8 cellular contexts compared by ENCODE assay signal in genomic region chr18:36066731-36067117, GRCh38. TPM values are rescaled to one million over a fixed set of nuclear protein-coding genes. Genes with fewer than 3 reads are reported as not detected.
A peak's percentile ranks its signal among the peaks of the same experiment; 100 is the strongest.
DNase-seq lines count a peak whose midpoint lies in the region; ATAC-seq and TF ChIP-seq lines count a peak whose summit lies in the region.

No MANE protein-coding gene starts in this region.

- peak; percentile 7 for DNase-seq in A172 (ENCODE audit: low spot score)
- DNase-seq in adrenal gland: no peak
- no peak for DNase-seq in kidney epithelial cell (ENCODE audit: low read depth)
- no peak for DNase-seq in HCEC 1CT

- no peak for TF ChIP-seq POLR2A in adrenal gland (IDR thresholded peaks at IDR 0.05)

- H3K9ac ChIP-seq in HUES6 (ENCODE audit: low read length): peak overlapping the region; percentile 98

- WGBS in adrenal gland, 4 donors: 0 to 2% (median 0%) methylated on average over 6 of the region's 6 CpGs
- 0% methylated on average over 6 of the region's 6 CpGs for WGBS in thymus

- H3K27me3 ChIP-seq in HUES6 (ENCODE audit: control insufficient read depth, insufficient read depth, low read length): no peaks in the 10 kb centered on the region
- H3K27me3 ChIP-seq in adrenal gland: no peaks in the 10 kb centered on the region
- H3K27me3 ChIP-seq in kidney epithelial cell (ENCODE audit: control insufficient read depth, insufficient read depth, low read length): no peaks in the 10 kb centered on the region
- no peaks in the 10 kb centered on the region for H3K27me3 ChIP-seq in thymus (ENCODE audit: control insufficient read depth, insufficient read depth)

- H3K27ac ChIP-seq in HUES6 (ENCODE audit: low read depth, low read length): peak overlapping the region; percentile 81
- H3K27ac ChIP-seq in adrenal gland: peak overlapping the region; percentile 85 to 100 (median 91)
- peak overlapping the region; percentile 88 for H3K27ac ChIP-seq in thymus (ENCODE audit: low read depth)

- H3K4me3 ChIP-seq in HUES6 (ENCODE audit: low read depth, low read length) (peak overlapping the region; percentile 100), adrenal gland (peak overlapping the region; percentile 39 to 96 (median 83)), kidney epithelial cell (ENCODE audit: low read depth, low read length) (peak overlapping the region; percentile 86), thymus (ENCODE audit: low read length) (peak overlapping the region; percentile 78)

- peak; percentile 6 for ATAC-seq in GM18511 (IDR thresholded peaks at IDR 0.05; ENCODE audit: unreplicated experiment)
- no peak for ATAC-seq in GM21360 (IDR thresholded peaks at IDR 0.05; ENCODE audit: unreplicated experiment)

- H3K4me1 ChIP-seq in HUES6 (ENCODE audit: control insufficient read depth, insufficient read depth, low read length): no peaks in the 10 kb centered on the region
- peaks cover 11 to 31% of the 10 kb centered on the region in 2 donors for H3K4me1 ChIP-seq in adrenal gland (replicated peaks in 1 of 2)
- H3K4me1 ChIP-seq in thymus (ENCODE audit: control insufficient read depth, insufficient read depth, low read length): no peaks in the 10 kb centered on the region

- peaks cover 5% of the 10 kb centered on the region; the same call in 1 of the 2 replicates for H3K9me3 ChIP-seq in HUES6 (ENCODE audit: control insufficient read depth, insufficient read depth, low read depth, low read length)
- peaks cover 0 to 3% (median 0%) of the 10 kb centered on the region in 3 donors for H3K9me3 ChIP-seq in adrenal gland (replicated peaks in 1 of 3)
- H3K9me3 ChIP-seq in thymus (ENCODE audit: control insufficient read depth): no peaks in the 10 kb centered on the region

- intact Hi-C loops in adrenal gland (cut with DNase I): no loop called here

- H3K36me3 ChIP-seq in HUES6 (ENCODE audit: control insufficient read depth, insufficient read depth, low read length): peaks cover 4% of the 10 kb centered on the region; the same call in 1 of the 2 replicates
- H3K36me3 ChIP-seq in adrenal gland (replicated peaks in 1 of 2): no peaks in the 10 kb centered on the region
- H3K36me3 ChIP-seq in kidney epithelial cell (ENCODE audit: control insufficient read depth, insufficient read depth, low read length): no peaks in the 10 kb centered on the region
- H3K36me3 ChIP-seq in thymus (ENCODE audit: control insufficient read depth, insufficient read depth): peaks cover 6% of the 10 kb centered on the region

- TF ChIP-seq CTCF in adrenal gland (IDR thresholded peaks at IDR 0.05) (no peak), kidney epithelial cell (IDR thresholded peaks at IDR 0.05; ENCODE audit: insufficient read depth, low read length, poor library complexity, severe bottlenecking) (no peak)

RNA-seq across cellular contexts. Expression of gene RPRD1A, which starts 0.6 kb away (rescaled TPM):
- total RNA-seq in A172 (2014; rRNA removed; shearing (Covaris generic)): 80.6 and 83.3 TPM in 2 replicates
- total RNA-seq in adrenal gland (100 to 1,000 TPM in 2 of 8 donors, 10 to 100 TPM in 6; 40.7 to 106 (median 58.4) TPM), kidney epithelial cell (58.6 and 64.8 TPM in 2 replicates)
- polyA plus RNA-seq in adrenal gland (10 to 100 TPM; 28.9 to 62.6 (median 31.9) TPM), thymus (26.6 TPM)
